In the genomic region with DNA sequence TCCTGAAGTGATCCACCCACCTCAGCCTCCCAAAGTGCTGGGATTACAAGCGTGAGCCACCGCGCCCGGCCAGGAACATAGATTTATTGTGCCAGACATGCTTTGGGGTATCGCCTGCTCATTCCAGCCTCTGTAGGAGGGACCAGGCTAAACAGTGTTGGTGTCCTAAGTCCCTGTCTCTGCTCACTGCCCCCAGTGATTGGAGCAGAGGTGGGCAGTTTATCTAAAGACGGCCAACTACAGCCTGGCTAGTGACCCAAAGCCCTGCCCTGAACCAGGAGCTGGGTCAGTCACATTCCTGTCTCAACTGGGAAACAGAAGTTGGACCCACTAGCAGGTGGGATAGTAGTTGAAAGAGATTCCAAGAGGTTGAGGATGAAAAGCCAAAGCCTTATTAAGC, we compare ENCODE assay signal across 23 cellular contexts. TPM values are rescaled to one million over a fixed set of nuclear protein-coding genes. Genes with fewer than 3 reads are reported as not detected.
"Had no signal": no experiment of that assay in that cellular context is flagged by ENCODE, and none has a peak within 500 bp of the region (broad histone marks: within the 10 kb centered on the region; RNA-seq: fewer than 3 reads in every experiment).

No MANE protein-coding gene starts in this region.

- H3K27ac ChIP-seq: KMS-11, SJSA1, SK-N-MC had no signal

- H3K9me3 ChIP-seq: SJSA1 had no signal

- H3K36me3 Mint-ChIP-seq: IgD-negative memory B cell had no signal

- FAIRE-seq: K562, RCC 7860 had no signal

- H3K4me2 ChIP-seq: KMS-11 had no signal

- ATAC-seq: K562 had no signal

- H3K27me3 ChIP-seq: SJSA1 had no signal

- H3K36me3 ChIP-seq: SJSA1 had no signal

- H3K4me3 Mint-ChIP-seq: IgD-negative memory B cell had no signal

- DNase-seq: Kasumi-1, MM.1S, NCI-H1092 treated with DMSO at 0.1 percent for 48 hours, NCI-H1436, NCI-H187, NCI-H2029, NCI-H2081 treated with DMSO at 0.1 percent for 48 hours, NCI-H2171, NCI-H226, NCI-H446, NCI-H510A, NCI-H524 treated with DMSO at 0.1 percent for 48 hours, NCI-H69, NCI-H774, Right ventricle myocardium superior, RPMI8226, SIG-M5 had no signal

- H3K4me3 ChIP-seq: K562, SJSA1, SK-N-MC had no signal

- H3K9ac ChIP-seq: KMS-11 had no signal

RNA-seq across cellular contexts. Expression of gene ETV4, which starts 36.3 kb away (rescaled TPM):
- polyA plus RNA-seq: IgD-negative memory B cell had no signal
